Comparison of ENCODE assay signal across 1 cellular context in the genomic region with DNA sequence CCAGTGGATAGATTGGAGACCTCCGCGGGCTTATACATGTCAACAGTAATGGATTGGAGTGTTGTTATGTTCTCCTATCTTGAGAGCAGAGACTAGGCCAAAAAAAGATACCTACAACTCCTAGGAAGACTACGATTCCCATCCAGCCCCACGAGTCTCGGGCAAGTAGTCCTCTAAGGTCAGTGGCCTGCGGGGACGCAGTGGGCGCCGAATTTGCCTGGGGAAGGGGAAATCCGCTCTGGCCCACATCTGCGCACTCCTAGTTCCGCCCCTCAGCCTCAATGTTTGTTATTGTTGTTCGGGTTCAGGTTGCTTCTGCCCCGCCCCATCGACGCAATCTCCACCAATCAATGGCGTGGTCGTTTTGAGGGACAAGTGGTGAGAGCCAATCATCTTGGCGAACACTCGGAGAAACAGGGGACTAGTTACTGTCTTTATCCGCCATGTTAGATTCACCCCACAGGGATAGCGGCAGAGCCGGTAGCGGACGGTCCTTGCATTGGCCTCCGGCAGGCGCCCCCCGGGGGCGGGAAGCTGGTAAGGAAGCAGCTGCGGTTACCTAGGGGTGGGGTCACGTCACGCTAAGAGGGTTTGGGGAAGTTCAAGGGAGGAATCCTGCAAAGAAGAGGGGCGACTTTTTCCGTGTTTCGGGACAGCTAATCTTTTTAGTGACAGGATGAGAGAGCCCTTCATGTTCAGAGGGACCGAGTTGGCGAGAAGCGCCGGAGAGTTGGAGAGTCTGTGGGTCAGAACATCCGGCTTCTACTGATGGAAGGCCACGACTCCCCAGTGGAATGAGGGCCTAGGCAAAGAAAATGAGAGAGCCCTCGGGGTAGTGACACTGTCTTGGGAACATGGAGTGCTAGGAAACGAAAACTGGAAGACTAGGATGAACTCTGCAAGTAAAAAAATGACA.
A peak's percentile ranks its signal among the peaks of the same experiment; 100 is the strongest.
TF ChIP-seq lines count a peak whose summit lies in the region.

A gene with protein sequence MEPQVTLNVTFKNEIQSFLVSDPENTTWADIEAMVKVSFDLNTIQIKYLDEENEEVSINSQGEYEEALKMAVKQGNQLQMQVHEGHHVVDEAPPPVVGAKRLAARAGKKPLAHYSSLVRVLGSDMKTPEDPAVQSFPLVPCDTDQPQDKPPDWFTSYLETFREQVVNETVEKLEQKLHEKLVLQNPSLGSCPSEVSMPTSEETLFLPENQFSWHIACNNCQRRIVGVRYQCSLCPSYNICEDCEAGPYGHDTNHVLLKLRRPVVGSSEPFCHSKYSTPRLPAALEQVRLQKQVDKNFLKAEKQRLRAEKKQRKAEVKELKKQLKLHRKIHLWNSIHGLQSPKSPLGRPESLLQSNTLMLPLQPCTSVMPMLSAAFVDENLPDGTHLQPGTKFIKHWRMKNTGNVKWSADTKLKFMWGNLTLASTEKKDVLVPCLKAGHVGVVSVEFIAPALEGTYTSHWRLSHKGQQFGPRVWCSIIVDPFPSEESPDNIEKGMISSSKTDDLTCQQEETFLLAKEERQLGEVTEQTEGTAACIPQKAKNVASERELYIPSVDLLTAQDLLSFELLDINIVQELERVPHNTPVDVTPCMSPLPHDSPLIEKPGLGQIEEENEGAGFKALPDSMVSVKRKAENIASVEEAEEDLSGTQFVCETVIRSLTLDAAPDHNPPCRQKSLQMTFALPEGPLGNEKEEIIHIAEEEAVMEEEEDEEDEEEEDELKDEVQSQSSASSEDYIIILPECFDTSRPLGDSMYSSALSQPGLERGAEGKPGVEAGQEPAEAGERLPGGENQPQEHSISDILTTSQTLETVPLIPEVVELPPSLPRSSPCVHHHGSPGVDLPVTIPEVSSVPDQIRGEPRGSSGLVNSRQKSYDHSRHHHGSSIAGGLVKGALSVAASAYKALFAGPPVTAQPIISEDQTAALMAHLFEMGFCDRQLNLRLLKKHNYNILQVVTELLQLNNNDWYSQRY (plus strand): TSS at position 449 of the 916 bp plus-strand sequence. CDS start 4,586 bp downstream, outside the sequence.

TF ChIP-seq in HepG2, 621 proteins besides CTCF, POLR2A, EP300 and RAD21 (continued from another document and continues in another):
- TF ChIP-seq, protein P1, sequence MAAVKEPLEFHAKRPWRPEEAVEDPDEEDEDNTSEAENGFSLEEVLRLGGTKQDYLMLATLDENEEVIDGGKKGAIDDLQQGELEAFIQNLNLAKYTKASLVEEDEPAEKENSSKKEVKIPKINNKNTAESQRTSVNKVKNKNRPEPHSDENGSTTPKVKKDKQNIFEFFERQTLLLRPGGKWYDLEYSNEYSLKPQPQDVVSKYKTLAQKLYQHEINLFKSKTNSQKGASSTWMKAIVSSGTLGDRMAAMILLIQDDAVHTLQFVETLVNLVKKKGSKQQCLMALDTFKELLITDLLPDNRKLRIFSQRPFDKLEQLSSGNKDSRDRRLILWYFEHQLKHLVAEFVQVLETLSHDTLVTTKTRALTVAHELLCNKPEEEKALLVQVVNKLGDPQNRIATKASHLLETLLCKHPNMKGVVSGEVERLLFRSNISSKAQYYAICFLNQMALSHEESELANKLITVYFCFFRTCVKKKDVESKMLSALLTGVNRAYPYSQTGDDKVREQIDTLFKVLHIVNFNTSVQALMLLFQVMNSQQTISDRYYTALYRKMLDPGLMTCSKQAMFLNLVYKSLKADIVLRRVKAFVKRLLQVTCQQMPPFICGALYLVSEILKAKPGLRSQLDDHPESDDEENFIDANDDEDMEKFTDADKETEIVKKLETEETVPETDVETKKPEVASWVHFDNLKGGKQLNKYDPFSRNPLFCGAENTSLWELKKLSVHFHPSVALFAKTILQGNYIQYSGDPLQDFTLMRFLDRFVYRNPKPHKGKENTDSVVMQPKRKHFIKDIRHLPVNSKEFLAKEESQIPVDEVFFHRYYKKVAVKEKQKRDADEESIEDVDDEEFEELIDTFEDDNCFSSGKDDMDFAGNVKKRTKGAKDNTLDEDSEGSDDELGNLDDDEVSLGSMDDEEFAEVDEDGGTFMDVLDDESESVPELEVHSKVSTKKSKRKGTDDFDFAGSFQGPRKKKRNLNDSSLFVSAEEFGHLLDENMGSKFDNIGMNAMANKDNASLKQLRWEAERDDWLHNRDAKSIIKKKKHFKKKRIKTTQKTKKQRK (IDR thresholded peaks at IDR 0.05; ENCODE audit: low read length) = peak; percentile 31; the same call in 1 of the 2 replicates
- TF ChIP-seq SALL1 (CRISPR knock-in tag; IDR thresholded peaks at IDR 0.05) (peak; percentile 72; the same call in 1 of the 2 replicates), ZNF652 (CRISPR knock-in tag; IDR thresholded peaks at IDR 0.05; ENCODE audit: borderline replicate concordance, low read depth) (no peak), KAT8 (CRISPR knock-in tag; IDR thresholded peaks at IDR 0.05) (peak; percentile 70), PRDM10 (CRISPR knock-in tag; IDR thresholded peaks at IDR 0.05; ENCODE audit: low read depth) (peak; percentile 24; the same call in 1 of the 2 replicates), STAT5B (CRISPR knock-in tag; IDR thresholded peaks at IDR 0.05) (no peak), PCBP1 (IDR thresholded peaks at IDR 0.05; ENCODE audit: borderline replicate concordance, low read depth, low read length) (peak; percentile 56; the same call in 1 of the 2 replicates), DMAP1 (CRISPR knock-in tag; IDR thresholded peaks at IDR 0.05) (peak; percentile 34; the same call in 1 of the 2 replicates), NCOA2 (CRISPR knock-in tag; IDR thresholded peaks at IDR 0.05) (0 out of 2 replicates have a peak, but pooled peaks have one; percentile 25), ZFYVE20 (CRISPR knock-in tag; IDR thresholded peaks at IDR 0.05; ENCODE audit: borderline replicate concordance, low read depth) (no peak; the same call in 1 of the 2 replicates), KDM3A (CRISPR knock-in tag; IDR thresholded peaks at IDR 0.05; ENCODE audit: low read depth) (peak; percentile 38; the same call in 1 of the 2 replicates), TP53 (CRISPR knock-in tag; conservative IDR thresholded peaks at IDR 0.05) (0 out of 2 replicates have a peak, but pooled peaks have one; percentile 60), ZNF629 (CRISPR knock-in tag; conservative IDR thresholded peaks at IDR 0.05) (no peak), IKZF5 (CRISPR knock-in tag; IDR thresholded peaks at IDR 0.05) (peak; percentile 76), ZNF251 (CRISPR knock-in tag; IDR thresholded peaks at IDR 0.05) (no peak), RFX3 (CRISPR knock-in tag; IDR thresholded peaks at IDR 0.05) (no peak), HMGA1 (CRISPR knock-in tag; conservative IDR thresholded peaks at IDR 0.05) (no peak), SOX5 (CRISPR knock-in tag; IDR thresholded peaks at IDR 0.05; ENCODE audit: borderline replicate concordance) (no peak), ZNF589 (CRISPR knock-in tag; conservative IDR thresholded peaks at IDR 0.05) (peak; percentile 86), HNRNPL (IDR thresholded peaks at IDR 0.05; ENCODE audit: low read depth, low read length) (peak; percentile 49; the same call in 1 of the 2 replicates), ZNF598 (CRISPR knock-in tag; IDR thresholded peaks at IDR 0.05; ENCODE audit: borderline replicate concordance) (no peak; the same call in 1 of the 2 replicates), ZUFSP (CRISPR knock-in tag; IDR thresholded peaks at IDR 0.05; ENCODE audit: borderline replicate concordance) (no peak), AGO1 (IDR thresholded peaks at IDR 0.05; ENCODE audit: low read depth, low read length, poor library complexity, severe bottlenecking) (no peak), ZNF577 (CRISPR knock-in tag; IDR thresholded peaks at IDR 0.05; ENCODE audit: borderline replicate concordance, low read depth) (no peak), RXRB (CRISPR knock-in tag; IDR thresholded peaks at IDR 0.05; ENCODE audit: borderline replicate concordance) (peak; percentile 56)
- TF ChIP-seq, protein P2, sequence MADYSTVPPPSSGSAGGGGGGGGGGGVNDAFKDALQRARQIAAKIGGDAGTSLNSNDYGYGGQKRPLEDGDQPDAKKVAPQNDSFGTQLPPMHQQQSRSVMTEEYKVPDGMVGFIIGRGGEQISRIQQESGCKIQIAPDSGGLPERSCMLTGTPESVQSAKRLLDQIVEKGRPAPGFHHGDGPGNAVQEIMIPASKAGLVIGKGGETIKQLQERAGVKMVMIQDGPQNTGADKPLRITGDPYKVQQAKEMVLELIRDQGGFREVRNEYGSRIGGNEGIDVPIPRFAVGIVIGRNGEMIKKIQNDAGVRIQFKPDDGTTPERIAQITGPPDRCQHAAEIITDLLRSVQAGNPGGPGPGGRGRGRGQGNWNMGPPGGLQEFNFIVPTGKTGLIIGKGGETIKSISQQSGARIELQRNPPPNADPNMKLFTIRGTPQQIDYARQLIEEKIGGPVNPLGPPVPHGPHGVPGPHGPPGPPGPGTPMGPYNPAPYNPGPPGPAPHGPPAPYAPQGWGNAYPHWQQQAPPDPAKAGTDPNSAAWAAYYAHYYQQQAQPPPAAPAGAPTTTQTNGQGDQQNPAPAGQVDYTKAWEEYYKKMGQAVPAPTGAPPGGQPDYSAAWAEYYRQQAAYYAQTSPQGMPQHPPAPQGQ (CRISPR knock-in tag; IDR thresholded peaks at IDR 0.05; ENCODE audit: borderline replicate concordance) = no peak
- TF ChIP-seq, protein P3, sequence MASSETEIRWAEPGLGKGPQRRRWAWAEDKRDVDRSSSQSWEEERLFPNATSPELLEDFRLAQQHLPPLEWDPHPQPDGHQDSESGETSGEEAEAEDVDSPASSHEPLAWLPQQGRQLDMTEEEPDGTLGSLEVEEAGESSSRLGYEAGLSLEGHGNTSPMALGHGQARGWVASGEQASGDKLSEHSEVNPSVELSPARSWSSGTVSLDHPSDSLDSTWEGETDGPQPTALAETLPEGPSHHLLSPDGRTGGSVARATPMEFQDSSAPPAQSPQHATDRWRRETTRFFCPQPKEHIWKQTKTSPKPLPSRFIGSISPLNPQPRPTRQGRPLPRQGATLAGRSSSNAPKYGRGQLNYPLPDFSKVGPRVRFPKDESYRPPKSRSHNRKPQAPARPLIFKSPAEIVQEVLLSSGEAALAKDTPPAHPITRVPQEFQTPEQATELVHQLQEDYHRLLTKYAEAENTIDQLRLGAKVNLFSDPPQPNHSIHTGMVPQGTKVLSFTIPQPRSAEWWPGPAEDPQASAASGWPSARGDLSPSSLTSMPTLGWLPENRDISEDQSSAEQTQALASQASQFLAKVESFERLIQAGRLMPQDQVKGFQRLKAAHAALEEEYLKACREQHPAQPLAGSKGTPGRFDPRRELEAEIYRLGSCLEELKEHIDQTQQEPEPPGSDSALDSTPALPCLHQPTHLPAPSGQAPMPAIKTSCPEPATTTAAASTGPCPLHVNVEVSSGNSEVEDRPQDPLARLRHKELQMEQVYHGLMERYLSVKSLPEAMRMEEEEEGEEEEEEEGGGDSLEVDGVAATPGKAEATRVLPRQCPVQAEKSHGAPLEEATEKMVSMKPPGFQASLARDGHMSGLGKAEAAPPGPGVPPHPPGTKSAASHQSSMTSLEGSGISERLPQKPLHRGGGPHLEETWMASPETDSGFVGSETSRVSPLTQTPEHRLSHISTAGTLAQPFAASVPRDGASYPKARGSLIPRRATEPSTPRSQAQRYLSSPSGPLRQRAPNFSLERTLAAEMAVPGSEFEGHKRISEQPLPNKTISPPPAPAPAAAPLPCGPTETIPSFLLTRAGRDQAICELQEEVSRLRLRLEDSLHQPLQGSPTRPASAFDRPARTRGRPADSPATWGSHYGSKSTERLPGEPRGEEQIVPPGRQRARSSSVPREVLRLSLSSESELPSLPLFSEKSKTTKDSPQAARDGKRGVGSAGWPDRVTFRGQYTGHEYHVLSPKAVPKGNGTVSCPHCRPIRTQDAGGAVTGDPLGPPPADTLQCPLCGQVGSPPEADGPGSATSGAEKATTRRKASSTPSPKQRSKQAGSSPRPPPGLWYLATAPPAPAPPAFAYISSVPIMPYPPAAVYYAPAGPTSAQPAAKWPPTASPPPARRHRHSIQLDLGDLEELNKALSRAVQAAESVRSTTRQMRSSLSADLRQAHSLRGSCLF (CRISPR knock-in tag; IDR thresholded peaks at IDR 0.05; ENCODE audit: borderline replicate concordance) = no peak
